Comparison of ENCODE assay signal across 2 cellular contexts in the genomic region with DNA sequence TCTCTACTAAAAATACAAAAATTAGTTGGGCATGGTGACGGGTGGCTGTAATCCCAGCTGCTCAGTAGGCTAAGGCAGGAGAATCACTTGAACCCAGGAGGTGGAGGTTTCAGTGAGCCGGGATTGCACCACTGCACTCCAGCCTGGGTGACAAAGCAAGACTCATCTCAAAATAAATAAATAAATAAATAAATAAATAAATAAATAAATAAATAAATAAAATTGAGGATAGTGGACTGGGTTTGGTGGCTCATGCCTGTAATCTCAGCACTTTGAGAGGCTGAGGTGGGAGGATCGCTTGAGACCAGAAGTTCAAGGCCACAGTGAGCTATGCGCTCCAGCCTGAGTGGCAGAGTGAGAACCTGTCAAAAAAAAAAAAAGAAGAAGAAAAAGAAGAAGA. TPM values are rescaled to one million over a fixed set of nuclear protein-coding genes. Genes with fewer than 3 reads are reported as not detected.
DNase-seq lines count a peak whose midpoint lies in the region; ATAC-seq, FAIRE-seq and TF ChIP-seq lines count a peak whose summit lies in the region.
"Not testable (repeated sequence)": the region's sequence is repeated elsewhere in the genome, so short reads cannot be mapped to it uniquely, and the experiment has no call there.

No MANE protein-coding gene starts in this region.

- CTCF ChIA-PET in A549 (lab: Yijun Ruan, JAX): interaction anchor here (1.2 to 1.6 kb wide), 2 partner anchors 9 to 243 kb away, joined by 3 to 9 read pairs; no protein-coding TSS in a partner anchor
- CTCF ChIA-PET in HEK293 (lab: Yijun Ruan, JAX): interaction anchor here (1.0 kb wide), 3 partner anchors 8 to 205 kb away, joined by 3 to 4 read pairs (median 3); no protein-coding TSS in a partner anchor

- POLR2A ChIA-PET in A549 (lab: Yijun Ruan, JAX): interaction anchor here (1.0 kb wide), 1 partner anchor 33 kb away, joined by 3 read pairs; no protein-coding TSS in a partner anchor
- POLR2A ChIA-PET in HEK293 (lab: Yijun Ruan, JAX): interaction anchor here (0.9 to 1.0 kb wide), 2 partner anchors 33 to 328 kb away, joined by 3 to 4 read pairs; a partner anchor contains a TSS

- not testable (repeated sequence) for TF ChIP-seq RAD21 in A549 (conservative IDR thresholded peaks at IDR 0.05 in 1 of 2, IDR thresholded peaks at IDR 0.05 in 1 of 2)

- TF ChIP-seq EP300 in A549 (IDR thresholded peaks at IDR 0.05): not testable (repeated sequence)

- DNase-seq in A549 (ENCODE audit: low read depth in 1 of 2, low spot score in 1 of 2): not testable (repeated sequence)

- not testable (repeated sequence) for H3K4me1 ChIP-seq in A549; HEK293 (ENCODE audit: control insufficient read depth, insufficient read depth, low read length)

- not testable (repeated sequence) for ATAC-seq in A549

- H3K4me3 ChIP-seq in A549; HEK293 (ENCODE audit: low read depth, low read length): not testable (repeated sequence)

- H3K9me3 ChIP-seq in A549; HEK293 (ENCODE audit: control insufficient read depth, insufficient read depth, low read depth, low read length): not testable (repeated sequence)

- not testable (repeated sequence) for H3K27ac ChIP-seq in A549; HEK293 (ENCODE audit: extremely low read depth, low read depth, low read length)

- H3K36me3 ChIP-seq in HEK293 (ENCODE audit: control insufficient read depth in 2 of 2, insufficient read depth in 1 of 2, low read length in 2 of 2): not testable (repeated sequence)

- not testable (repeated sequence) for H3K4me2 ChIP-seq in A549

- TF ChIP-seq POLR2A in A549 (IDR thresholded peaks at IDR 0.05; ENCODE audit: low read length): not testable (repeated sequence)

- WGBS in A549 (ENCODE audit: missing lambda C conversion rate): 71% methylated on average over 4 of the region's 4 CpGs

- TF ChIP-seq CTCF in A549 (IDR thresholded peaks at IDR 0.05); HEK293 (tag by site-specific recombination; IDR thresholded peaks at IDR 0.05): not testable (repeated sequence)

- not testable (repeated sequence) for FAIRE-seq in A549 (lab: Jason Lieb, UNC)

TF ChIP-seq in A549, 52 proteins besides CTCF, POLR2A, EP300 and RAD21:
- TF ChIP-seq ZC3H11A (IDR thresholded peaks at IDR 0.05): peak; percentile 86

TF ChIP-seq in HEK293, 187 proteins besides CTCF, POLR2A, EP300 and RAD21:
- peak; percentile 87; the same call in 1 of the 2 replicates for TF ChIP-seq ZNF394 (tag by site-specific recombination; IDR thresholded peaks at IDR 0.05; ENCODE audit: borderline replicate concordance)
- TF ChIP-seq ZNF433 (tag by site-specific recombination; IDR thresholded peaks at IDR 0.05; ENCODE audit: low read depth): peak; percentile 43; the same call in 1 of the 2 replicates
- TF ChIP-seq, protein P1, sequence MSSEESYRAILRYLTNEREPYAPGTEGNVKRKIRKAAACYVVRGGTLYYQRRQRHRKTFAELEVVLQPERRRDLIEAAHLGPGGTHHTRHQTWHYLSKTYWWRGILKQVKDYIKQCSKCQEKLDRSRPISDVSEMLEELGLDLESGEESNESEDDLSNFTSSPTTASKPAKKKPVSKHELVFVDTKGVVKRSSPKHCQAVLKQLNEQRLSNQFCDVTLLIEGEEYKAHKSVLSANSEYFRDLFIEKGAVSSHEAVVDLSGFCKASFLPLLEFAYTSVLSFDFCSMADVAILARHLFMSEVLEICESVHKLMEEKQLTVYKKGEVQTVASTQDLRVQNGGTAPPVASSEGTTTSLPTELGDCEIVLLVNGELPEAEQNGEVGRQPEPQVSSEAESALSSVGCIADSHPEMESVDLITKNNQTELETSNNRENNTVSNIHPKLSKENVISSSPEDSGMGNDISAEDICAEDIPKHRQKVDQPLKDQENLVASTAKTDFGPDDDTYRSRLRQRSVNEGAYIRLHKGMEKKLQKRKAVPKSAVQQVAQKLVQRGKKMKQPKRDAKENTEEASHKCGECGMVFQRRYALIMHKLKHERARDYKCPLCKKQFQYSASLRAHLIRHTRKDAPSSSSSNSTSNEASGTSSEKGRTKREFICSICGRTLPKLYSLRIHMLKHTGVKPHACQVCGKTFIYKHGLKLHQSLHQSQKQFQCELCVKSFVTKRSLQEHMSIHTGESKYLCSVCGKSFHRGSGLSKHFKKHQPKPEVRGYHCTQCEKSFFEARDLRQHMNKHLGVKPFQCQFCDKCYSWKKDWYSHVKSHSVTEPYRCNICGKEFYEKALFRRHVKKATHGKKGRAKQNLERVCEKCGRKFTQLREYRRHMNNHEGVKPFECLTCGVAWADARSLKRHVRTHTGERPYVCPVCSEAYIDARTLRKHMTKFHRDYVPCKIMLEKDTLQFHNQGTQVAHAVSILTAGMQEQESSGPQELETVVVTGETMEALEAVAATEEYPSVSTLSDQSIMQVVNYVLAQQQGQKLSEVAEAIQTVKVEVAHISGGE (tag by site-specific recombination; conservative IDR thresholded peaks at IDR 0.05; ENCODE audit: low read depth): peak; percentile 71
- 0 out of 2 replicates have a peak, but pooled peaks have one; percentile 44 for TF ChIP-seq ZNF664 (tag by site-specific recombination; IDR thresholded peaks at IDR 0.05)
- peak; percentile 18 for TF ChIP-seq ZNF529 (tag by site-specific recombination; IDR thresholded peaks at IDR 0.05; ENCODE audit: insufficient replicate concordance)
- TF ChIP-seq ZNF426 (tag by site-specific recombination; IDR thresholded peaks at IDR 0.05): peak; percentile 72
- peak; percentile 63; the same call in 1 of the 2 replicates for TF ChIP-seq ZNF558 (tag by site-specific recombination; IDR thresholded peaks at IDR 0.05)
- TF ChIP-seq ZBTB8A (tag by site-specific recombination; IDR thresholded peaks at IDR 0.05): peak; percentile 56; the same call in 1 of the 2 replicates
- 0 out of 2 replicates have a peak, but pooled peaks have one; percentile 14 for TF ChIP-seq KLF7 (tag by site-specific recombination; IDR thresholded peaks at IDR 0.05; ENCODE audit: borderline replicate concordance)
- peak; percentile 73 for TF ChIP-seq ZNF555 (tag by site-specific recombination; conservative IDR thresholded peaks at IDR 0.05)
- TF ChIP-seq ZNF654 (tag by site-specific recombination; IDR thresholded peaks at IDR 0.05; ENCODE audit: low read depth): peak; percentile 36
- TF ChIP-seq, protein P2, sequence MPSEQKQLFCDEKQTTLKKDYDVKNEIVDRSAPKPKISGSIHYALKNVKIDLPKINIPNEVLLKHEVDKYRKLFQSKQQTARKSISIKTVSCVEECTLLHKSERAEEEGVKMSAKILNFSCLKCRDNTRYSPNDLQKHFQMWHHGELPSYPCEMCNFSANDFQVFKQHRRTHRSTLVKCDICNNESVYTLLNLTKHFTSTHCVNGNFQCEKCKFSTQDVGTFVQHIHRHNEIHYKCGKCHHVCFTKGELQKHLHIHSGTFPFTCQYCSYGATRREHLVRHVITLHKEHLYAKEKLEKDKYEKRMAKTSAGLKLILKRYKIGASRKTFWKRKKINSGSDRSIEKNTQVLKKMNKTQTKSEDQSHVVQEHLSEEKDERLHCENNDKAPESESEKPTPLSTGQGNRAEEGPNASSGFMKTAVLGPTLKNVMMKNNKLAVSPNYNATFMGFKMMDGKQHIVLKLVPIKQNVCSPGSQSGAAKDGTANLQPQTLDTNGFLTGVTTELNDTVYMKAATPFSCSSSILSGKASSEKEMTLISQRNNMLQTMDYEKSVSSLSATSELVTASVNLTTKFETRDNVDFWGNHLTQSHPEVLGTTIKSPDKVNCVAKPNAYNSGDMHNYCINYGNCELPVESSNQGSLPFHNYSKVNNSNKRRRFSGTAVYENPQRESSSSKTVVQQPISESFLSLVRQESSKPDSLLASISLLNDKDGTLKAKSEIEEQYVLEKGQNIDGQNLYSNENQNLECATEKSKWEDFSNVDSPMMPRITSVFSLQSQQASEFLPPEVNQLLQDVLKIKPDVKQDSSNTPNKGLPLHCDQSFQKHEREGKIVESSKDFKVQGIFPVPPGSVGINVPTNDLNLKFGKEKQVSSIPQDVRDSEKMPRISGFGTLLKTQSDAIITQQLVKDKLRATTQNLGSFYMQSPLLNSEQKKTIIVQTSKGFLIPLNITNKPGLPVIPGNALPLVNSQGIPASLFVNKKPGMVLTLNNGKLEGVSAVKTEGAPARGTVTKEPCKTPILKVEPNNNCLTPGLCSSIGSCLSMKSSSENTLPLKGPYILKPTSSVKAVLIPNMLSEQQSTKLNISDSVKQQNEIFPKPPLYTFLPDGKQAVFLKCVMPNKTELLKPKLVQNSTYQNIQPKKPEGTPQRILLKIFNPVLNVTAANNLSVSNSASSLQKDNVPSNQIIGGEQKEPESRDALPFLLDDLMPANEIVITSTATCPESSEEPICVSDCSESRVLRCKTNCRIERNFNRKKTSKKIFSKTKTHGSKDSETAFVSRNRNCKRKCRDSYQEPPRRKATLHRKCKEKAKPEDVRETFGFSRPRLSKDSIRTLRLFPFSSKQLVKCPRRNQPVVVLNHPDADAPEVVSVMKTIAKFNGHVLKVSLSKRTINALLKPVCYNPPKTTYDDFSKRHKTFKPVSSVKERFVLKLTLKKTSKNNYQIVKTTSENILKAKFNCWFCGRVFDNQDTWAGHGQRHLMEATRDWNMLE (tag by site-specific recombination; conservative IDR thresholded peaks at IDR 0.05; ENCODE audit: low read depth): peak; percentile 83
- peak; percentile 69 for TF ChIP-seq ZNF510 (tag by site-specific recombination; IDR thresholded peaks at IDR 0.05; ENCODE audit: insufficient replicate concordance)
- TF ChIP-seq ZNF791 (tag by site-specific recombination; IDR thresholded peaks at IDR 0.05): peak; percentile 42; the same call in 1 of the 2 replicates
- TF ChIP-seq ZNF623 (tag by site-specific recombination; IDR thresholded peaks at IDR 0.05): peak; percentile 63
- TF ChIP-seq ZNF140 (tag by site-specific recombination; IDR thresholded peaks at IDR 0.05): peak; percentile 57; the same call in 1 of the 2 replicates

RNA-seq across cellular contexts. Expression of a gene that starts 34.6 kb away (rescaled TPM):
- polyA plus RNA-seq in A549 (2011; rRNA removed): 26.5 and 45.3 TPM in 2 replicates
- polyA plus RNA-seq in A549 (2012; cell fraction: cytosol; rRNA removed): 7.2 and 10.6 TPM in 2 replicates
- polyA plus RNA-seq in A549 (2012; cell fraction: nucleus; rRNA removed): 8.8 and 9.6 TPM in 2 replicates
- polyA plus RNA-seq in A549 (2017; fragmentation: RNase III; extraction: RNeasy Plus Mini Kit Qiagen cat#74134 plus additional on column Dnase treatment): 10.8 to 11.9 TPM (median 11.8 TPM) in 3 replicates
- polyA minus RNA-seq in A549 (2011; rRNA and poly(A)+ RNA removed): 44.9 and 46.3 TPM in 2 replicates
